Comparison of ENCODE assay signal across 28 cellular contexts in genomic region chr19:35569281-35569781, GRCh38. TPM values are rescaled to one million over a fixed set of nuclear protein-coding genes. Genes with fewer than 3 reads are reported as not detected.
"Had no signal": no experiment of that assay in that cellular context is flagged by ENCODE, and none has a peak within 500 bp of the region (broad histone marks: within the 10 kb centered on the region; RNA-seq: fewer than 3 reads in every experiment).

No MANE protein-coding gene starts in this region.

- H3K4me3 Mint-ChIP-seq: activated naive CD8-positive, alpha-beta T cell treated with anti-CD3 and anti-CD28 coated beads, Interleukin-2, amount 10 ng/mL, durations not matched to agents 7 days and 5 days; activated T-cell treated with anti-CD3 and anti-CD28 coated beads, Interleukin-2, amount 50 U/mL, for 24 hours; dendritic cell treated with granulocyte-macrophage colony-stimulating factor and Interleukin-4, amounts not matched to agents 40 ng/mL and 50 ng/mL, for 4 days; nephron progenitor cell; stimulated activated memory B cell treated with anti-CD40 and anti-IgM and Interleukin-4, amounts not matched to agents 10 μg/mL and 1 μg/mL and 100 μg/mL, for 72 hours; T-helper 1 cell treated with Interleukin-12 subunit alpha and Interleukin-12 subunit beta and Interleukin-4 antibody, amounts not matched to agents 30 μg/mL and 1 μg/mL, for 36 hours; WTC11 had no signal

- H3K4me3 ChIP-seq: heart right ventricle, upper lobe of left lung had no signal

- DNase-seq: activated CD4-positive, alpha-beta T cell treated with anti-CD3 and anti-CD28 coated beads, Interleukin-2, amount 50 U/mL, for 4 hours; activated CD8-positive, alpha-beta memory T cell treated with anti-CD3 and anti-CD28 coated beads for 24 hours; activated CD8-positive, alpha-beta memory T cell treated with anti-CD3 and anti-CD28 coated beads, Interleukin-2, amount 50 U/mL, for 4 hours; activated naive CD4-positive, alpha-beta T cell treated with Interleukin-2 at 50 U/mL for 16 hours; activated naive CD8-positive, alpha-beta T cell treated with anti-CD3 and anti-CD28 coated beads, Interleukin-2, amount 10 ng/mL, durations not matched to agents 7 days and 5 days; activated T-cell treated with anti-CD3 and anti-CD28 coated beads, Interleukin-2, amount 50 U/mL, for 24 hours; amygdala; effector CD4-positive, alpha-beta T cell; heart right ventricle; islet precursor cell; left cardiac atrium; nephron progenitor cell; nucleus accumbens; small intestine; stimulated activated CD4-positive, alpha-beta T cell treated with anti-CD3 and anti-CD28 coated beads, Interleukin-15, amount 100 ng/mL, for 24 hours; T1000; upper lobe of left lung had no signal

- H3K9me3 ChIP-seq: upper lobe of left lung had no signal

- H3K27ac ChIP-seq: heart right ventricle, upper lobe of left lung had no signal

- FAIRE-seq: endometrium, small intestine had no signal

- H3K4me1 ChIP-seq: heart right ventricle, upper lobe of left lung had no signal

- H3K9me3 Mint-ChIP-seq: activated naive CD8-positive, alpha-beta T cell treated with anti-CD3 and anti-CD28 coated beads, Interleukin-2, amount 10 ng/mL, durations not matched to agents 7 days and 5 days; stimulated activated memory B cell treated with anti-CD40 and anti-IgM and Interleukin-4, amounts not matched to agents 10 μg/mL and 1 μg/mL and 100 μg/mL, for 72 hours; T-helper 1 cell treated with Interleukin-12 subunit alpha and Interleukin-12 subunit beta and Interleukin-4 antibody, amounts not matched to agents 30 μg/mL and 1 μg/mL, for 36 hours had no signal

- H3K36me3 Mint-ChIP-seq: activated naive CD8-positive, alpha-beta T cell treated with anti-CD3 and anti-CD28 coated beads, Interleukin-2, amount 10 ng/mL, durations not matched to agents 7 days and 5 days; stimulated activated memory B cell treated with anti-CD40 and anti-IgM and Interleukin-4, amounts not matched to agents 10 μg/mL and 1 μg/mL and 100 μg/mL, for 72 hours; WTC11 had no signal

- H3K27ac Mint-ChIP-seq: activated naive CD8-positive, alpha-beta T cell treated with anti-CD3 and anti-CD28 coated beads, Interleukin-2, amount 10 ng/mL, durations not matched to agents 7 days and 5 days; activated T-cell treated with anti-CD3 and anti-CD28 coated beads, Interleukin-2, amount 50 U/mL, for 24 hours; dendritic cell treated with granulocyte-macrophage colony-stimulating factor and Interleukin-4, amounts not matched to agents 40 ng/mL and 50 ng/mL, for 4 days; nephron progenitor cell; stimulated activated memory B cell treated with anti-CD40 and anti-IgM and Interleukin-4, amounts not matched to agents 10 μg/mL and 1 μg/mL and 100 μg/mL, for 72 hours; T-helper 1 cell treated with Interleukin-12 subunit alpha and Interleukin-12 subunit beta and Interleukin-4 antibody, amounts not matched to agents 30 μg/mL and 1 μg/mL, for 36 hours; WTC11 had no signal

- H3K27me3 ChIP-seq: upper lobe of left lung had no signal

- H3K36me3 ChIP-seq: heart right ventricle, upper lobe of left lung had no signal

- ATAC-seq: heart right ventricle; left cardiac atrium; sciatic nerve; stimulated activated memory B cell treated with anti-CD40 and anti-IgM and Interleukin-4, amounts not matched to agents 10 μg/mL and 1 μg/mL and 100 μg/mL, for 72 hours; WTC11 had no signal

- H3K4me1 Mint-ChIP-seq: stimulated activated memory B cell treated with anti-CD40 and anti-IgM and Interleukin-4, amounts not matched to agents 10 μg/mL and 1 μg/mL and 100 μg/mL, for 72 hours had no signal

RNA-seq across cellular contexts. Expression of gene ATP4A, which starts 5.9 kb away (rescaled TPM):
- total RNA-seq: activated naive CD8-positive, alpha-beta T cell treated with anti-CD3 and anti-CD28 coated beads, Interleukin-2, amount 10 ng/mL, durations not matched to agents 7 days and 5 days; epithelial cell of proximal tubule; fibroblast of villous mesenchyme; heart right ventricle; left cardiac atrium; liver; mononuclear cell; sciatic nerve; upper lobe of left lung had no signal
- polyA plus RNA-seq: heart right ventricle, liver had no signal

RNA-seq across cellular contexts. Expression of gene PMIS2, which starts 16.6 kb away (rescaled TPM):
- total RNA-seq: activated naive CD8-positive, alpha-beta T cell treated with anti-CD3 and anti-CD28 coated beads, Interleukin-2, amount 10 ng/mL, durations not matched to agents 7 days and 5 days; epithelial cell of proximal tubule; fibroblast of villous mesenchyme; heart right ventricle; left cardiac atrium; liver; mononuclear cell; sciatic nerve; temporal lobe; upper lobe of left lung; WTC11 had no signal
- polyA plus RNA-seq: heart right ventricle, liver, small intestine had no signal

RNA-seq across cellular contexts. Expression of gene GAPDHS, which starts 36.1 kb away (rescaled TPM):
- total RNA-seq: activated naive CD8-positive, alpha-beta T cell treated with anti-CD3 and anti-CD28 coated beads, Interleukin-2, amount 10 ng/mL, durations not matched to agents 7 days and 5 days; epithelial cell of proximal tubule; fibroblast of villous mesenchyme; heart right ventricle; left cardiac atrium; liver; mononuclear cell; sciatic nerve; temporal lobe; upper lobe of left lung had no signal
- polyA plus RNA-seq: heart right ventricle, liver, small intestine had no signal

RNA-seq across cellular contexts. Expression of gene SBSN, which starts 41.2 kb away (rescaled TPM):
- total RNA-seq: activated naive CD8-positive, alpha-beta T cell treated with anti-CD3 and anti-CD28 coated beads, Interleukin-2, amount 10 ng/mL, durations not matched to agents 7 days and 5 days; epithelial cell of proximal tubule; fibroblast of villous mesenchyme; heart right ventricle; left cardiac atrium; liver; mononuclear cell; sciatic nerve; temporal lobe; upper lobe of left lung had no signal
- polyA plus RNA-seq: liver had no signal
